13 cellular contexts compared by ENCODE assay signal in genomic region chr3:71694358-71694999, GRCh38. TPM values are rescaled to one million over a fixed set of nuclear protein-coding genes. Genes with fewer than 3 reads are reported as not detected.
DNase-seq lines count a peak whose midpoint lies in the region; ATAC-seq and TF ChIP-seq lines count a peak whose summit lies in the region.
"Had no signal": no experiment of that assay in that cellular context is flagged by ENCODE, and none has a peak within 500 bp of the region (broad histone marks: within the 10 kb centered on the region; RNA-seq: fewer than 3 reads in every experiment).

No MANE protein-coding gene starts in this region.

- TF ChIP-seq CTCF in Calu3 (IDR thresholded peaks at IDR 0.05; ENCODE audit: unreplicated experiment), result no peak
- no peak for TF ChIP-seq CTCF in retinal pigment epithelial cell (conservative IDR thresholded peaks at IDR 0.05; ENCODE audit: low read depth, low read length)

- no peak for ATAC-seq in HG03378 (IDR thresholded peaks at IDR 0.05; ENCODE audit: unreplicated experiment)
- ATAC-seq: stimulated activated naive B cell treated with anti-CD40 and anti-IgM and Interleukin-4, amounts not matched to agents 10 μg/mL and 1 μg/mL and 100 μg/mL, for 72 hours had no signal

- H3K4me3 Mint-ChIP-seq in Calu3 (ENCODE audit: low read depth, unreplicated experiment), result peak overlapping the region; percentile 31
- H3K4me3 Mint-ChIP-seq: CD4-positive, alpha-beta T cell; dendritic cell treated with granulocyte-macrophage colony-stimulating factor and Interleukin-4, amounts not matched to agents 40 ng/mL and 50 ng/mL, for 4 days; stimulated activated naive B cell treated with anti-CD40 and anti-IgM and Interleukin-4, amounts not matched to agents 10 μg/mL and 1 μg/mL and 100 μg/mL, for 72 hours had no signal

- no peaks in the 10 kb centered on the region for H3K27me3 ChIP-seq in adipocyte (replicated peaks; ENCODE audit: control insufficient read depth, insufficient read depth, low read length)

- H3K9ac ChIP-seq in adipocyte (ENCODE audit: low read length), result no peak overlapping the region

- H3K36me3 ChIP-seq in adipocyte (ENCODE audit: control insufficient read depth, insufficient read depth, low read length, severe bottlenecking), result no peaks in the 10 kb centered on the region

- no peaks in the 10 kb centered on the region for H3K36me3 Mint-ChIP-seq in Calu3 (ENCODE audit: insufficient read depth, unreplicated experiment)

- BruUV-seq in Calu3 (replicated peaks; lab: Mats Ljungman, UMichigan), result no TSS peak

- no peaks in the 10 kb centered on the region for H3K9me3 ChIP-seq in adipocyte (ENCODE audit: control insufficient read depth, low read length)

- DNase-seq in Calu3 (peak; percentile 2), adipocyte (ENCODE audit: low read depth) (peak; percentile 91), fibroblast of the conjunctiva (ENCODE audit: low read depth) (peak; percentile 57), retinal pigment epithelial cell (ENCODE audit: low read depth) (peak; percentile 66), retina (no peak), T-helper 1 cell (no peak), iPS-NIHi7 (ENCODE audit: extremely low spot score) (no peak)
- DNase-seq: CD4-positive, alpha-beta T cell; KBM-7; left cardiac atrium; stimulated activated naive B cell treated with anti-CD40 and anti-IgM and Interleukin-4, amounts not matched to agents 10 μg/mL and 1 μg/mL and 100 μg/mL, for 72 hours had no signal

- intact Hi-C loops in Calu3 (cut with micrococcal nuclease; ENCODE audit: unreplicated experiment), result no loop called here

- CTCF ChIA-PET in Calu3 (lab: Charles Lee), result interaction anchor here (1.1 to 1.4 kb wide), 2 partner anchors 10 to 19 kb away, joined by 3 read pairs; no protein-coding TSS in a partner anchor

- peaks cover 54% of the 10 kb centered on the region for H3K4me1 Mint-ChIP-seq in Calu3 (ENCODE audit: low read depth, unreplicated experiment)
- H3K4me1 Mint-ChIP-seq: stimulated activated naive B cell treated with anti-CD40 and anti-IgM and Interleukin-4, amounts not matched to agents 10 μg/mL and 1 μg/mL and 100 μg/mL, for 72 hours had no signal

- no peak overlapping the region for H3K4me3 ChIP-seq in adipocyte (ENCODE audit: low read length)
- peak overlapping the region; percentile 15 for H3K4me3 ChIP-seq in retinal pigment epithelial cell (ENCODE audit: low read length)

- H3K9me3 Mint-ChIP-seq in Calu3 (ENCODE audit: low read depth, unreplicated experiment), result peaks cover 2% of the 10 kb centered on the region
- H3K9me3 Mint-ChIP-seq: CD4-positive, alpha-beta T cell; dendritic cell treated with granulocyte-macrophage colony-stimulating factor and Interleukin-4, amounts not matched to agents 40 ng/mL and 50 ng/mL, for 4 days; stimulated activated naive B cell treated with anti-CD40 and anti-IgM and Interleukin-4, amounts not matched to agents 10 μg/mL and 1 μg/mL and 100 μg/mL, for 72 hours had no signal

- H3K27ac Mint-ChIP-seq in Calu3 (ENCODE audit: unreplicated experiment), result peak overlapping the region; percentile 83
- H3K27ac Mint-ChIP-seq: CD4-positive, alpha-beta T cell; dendritic cell treated with granulocyte-macrophage colony-stimulating factor and Interleukin-4, amounts not matched to agents 40 ng/mL and 50 ng/mL, for 4 days; stimulated activated naive B cell treated with anti-CD40 and anti-IgM and Interleukin-4, amounts not matched to agents 10 μg/mL and 1 μg/mL and 100 μg/mL, for 72 hours had no signal

- H3K27me3 Mint-ChIP-seq in Calu3 (ENCODE audit: unreplicated experiment), result no peaks in the 10 kb centered on the region
- H3K27me3 Mint-ChIP-seq: CD4-positive, alpha-beta T cell; dendritic cell treated with granulocyte-macrophage colony-stimulating factor and Interleukin-4, amounts not matched to agents 40 ng/mL and 50 ng/mL, for 4 days; stimulated activated naive B cell treated with anti-CD40 and anti-IgM and Interleukin-4, amounts not matched to agents 10 μg/mL and 1 μg/mL and 100 μg/mL, for 72 hours had no signal

- peaks cover 34% of the 10 kb centered on the region for H3K4me1 ChIP-seq in adipocyte (ENCODE audit: control insufficient read depth, insufficient read depth, low read length)

RNA-seq across cellular contexts. Expression of gene EIF4E3, which starts 30.7 kb away (rescaled TPM):
- total RNA-seq in Calu3 (2022), result 8.7 and 10.9 TPM in 2 replicates

RNA-seq across cellular contexts. Expression of gene GPR27, which starts 59.2 kb away (rescaled TPM):
- 0.71 and 1.0 TPM in 2 replicates for total RNA-seq in Calu3 (2022)

Comparison
In these comparisons a context has a peak if more than half of its experiments do, and no peak if none do; other contexts are left out.
1. DNase-seq: peak in Calu3 (single experiment), adipocyte (single experiment), fibroblast of the conjunctiva (single experiment) and retinal pigment epithelial cell (single experiment); none in retina (single experiment), T-helper 1 cell (0 of 5) and iPS-NIHi7 (single experiment).